ENCODE assay signal across 8 cellular contexts in the genomic region with DNA sequence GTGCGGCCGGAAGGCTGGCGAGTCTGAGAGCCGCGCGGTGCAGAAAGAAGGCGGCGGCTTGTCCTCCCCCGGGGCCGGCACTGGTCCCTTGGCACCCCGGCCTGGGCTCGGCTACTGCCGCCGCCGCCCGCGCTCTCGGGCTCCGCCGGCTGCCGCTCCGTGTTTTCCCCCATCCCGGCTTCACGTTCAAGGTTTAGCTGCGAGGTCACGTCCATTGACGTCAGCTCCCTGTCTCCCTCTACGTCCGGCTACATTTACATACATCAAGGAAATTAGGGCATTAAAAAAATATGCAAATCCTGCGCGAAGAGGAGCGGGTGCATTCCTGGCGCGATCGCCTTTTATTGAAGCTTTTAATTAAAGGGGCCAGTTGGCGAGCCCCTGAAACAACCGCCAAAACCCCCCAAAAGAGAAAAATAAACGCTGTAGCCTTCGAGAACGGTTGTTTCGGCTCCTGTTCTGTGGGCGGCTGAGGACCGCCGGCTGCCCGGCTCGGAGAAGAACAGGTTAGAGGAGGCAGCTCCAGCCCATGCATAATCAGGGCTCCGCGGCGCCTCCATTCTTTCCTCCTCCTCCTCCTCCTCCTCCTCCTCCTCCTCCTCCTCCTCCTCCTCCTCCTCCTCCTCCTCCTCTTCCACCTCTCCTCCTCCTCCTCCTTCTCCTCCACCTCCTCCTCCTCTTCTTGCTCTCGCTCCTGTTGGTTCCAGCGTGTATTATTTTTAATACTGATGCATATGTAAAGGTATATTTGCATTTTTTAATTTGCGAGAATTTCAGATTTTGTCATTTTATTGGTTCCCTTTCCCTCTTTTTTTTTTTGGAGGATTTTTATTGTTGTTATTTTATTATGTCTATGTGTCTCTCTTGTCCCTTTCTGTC.
DNase-seq lines count a peak whose midpoint lies in the region; ATAC-seq and TF ChIP-seq lines count a peak whose summit lies in the region.

No MANE protein-coding gene starts in this region.

- peaks cover 71 to 87% (median 74%) of the 10 kb centered on the region in 3 donors for H3K27me3 Mint-ChIP-seq in immature natural killer cell (ENCODE audit: low read depth in 3 of 3)
- H3K27me3 Mint-ChIP-seq in stimulated activated memory B cell treated with anti-CD40 and anti-IgM and Interleukin-4, amounts not matched to agents 10 μg/mL and 1 μg/mL and 100 μg/mL, for 72 hours: peaks cover 98% of the 10 kb centered on the region

- ATAC-seq in GM18873 (IDR thresholded peaks at IDR 0.05; ENCODE audit: low FRiP score, unreplicated experiment) (peak; percentile 48), HG03139 (IDR thresholded peaks at IDR 0.05; ENCODE audit: unreplicated experiment) (peak; percentile 33)
- ATAC-seq in stimulated activated memory B cell treated with anti-CD40 and anti-IgM and Interleukin-4, amounts not matched to agents 10 μg/mL and 1 μg/mL and 100 μg/mL, for 72 hours: peak; percentile 76

- no peak for TF ChIP-seq CTCF in astrocyte of the spinal cord (IDR thresholded peaks at IDR 0.05; ENCODE audit: low read depth, low read length)

- no peaks in the 10 kb centered on the region for H3K36me3 ChIP-seq in BLaER1

- no peaks in the 10 kb centered on the region for H3K36me3 Mint-ChIP-seq in immature natural killer cell
- H3K36me3 Mint-ChIP-seq in stimulated activated memory B cell treated with anti-CD40 and anti-IgM and Interleukin-4, amounts not matched to agents 10 μg/mL and 1 μg/mL and 100 μg/mL, for 72 hours: peaks cover 6% of the 10 kb centered on the region

- peak overlapping the region; percentile 47 for H3K4me3 ChIP-seq in BLaER1
- peak overlapping the region; percentile 55 for H3K4me3 ChIP-seq in astrocyte of the spinal cord (ENCODE audit: low read depth, low read length)

- H3K9me3 ChIP-seq in BLaER1: peaks cover 12% of the 10 kb centered on the region; the same call in 1 of the 2 replicates

- peaks cover 100% of the 10 kb centered on the region for H3K27me3 ChIP-seq in BLaER1

- peaks cover 19% of the 10 kb centered on the region for H3K4me1 ChIP-seq in BLaER1

- no peak overlapping the region for H3K27ac ChIP-seq in BLaER1

- peak overlapping the region; percentile 69 for H3K4me2 ChIP-seq in BLaER1

- in situ Hi-C loops in astrocyte of the spinal cord (cut with HindIII; ENCODE audit: low sequenced_read_pairs): loop anchor here (25.0 kb wide), 1 partner anchor 539 kb away; no protein-coding TSS in a partner anchor

- peak overlapping the region; percentile 66 to 82 (median 74) for H3K4me3 Mint-ChIP-seq in immature natural killer cell
- peak overlapping the region; percentile 77 for H3K4me3 Mint-ChIP-seq in stimulated activated memory B cell treated with anti-CD40 and anti-IgM and Interleukin-4, amounts not matched to agents 10 μg/mL and 1 μg/mL and 100 μg/mL, for 72 hours

- peaks cover 96% of the 10 kb centered on the region for H4K20me1 ChIP-seq in BLaER1

- DNase-seq in NCI-H69 (lab: John Stamatoyannopoulos, UW) (peak; percentile 90), astrocyte of the spinal cord (ENCODE audit: low read depth, low spot score) (peak; percentile 96), immature natural killer cell (peak; percentile 41 to 44 (median 42)), HuH-7 (ENCODE audit: low spot score) (no peak)

- H3K27ac Mint-ChIP-seq in immature natural killer cell: peak overlapping the region in 2 of 6 donors; percentile 24 to 78
- peak overlapping the region; percentile 57 for H3K27ac Mint-ChIP-seq in stimulated activated memory B cell treated with anti-CD40 and anti-IgM and Interleukin-4, amounts not matched to agents 10 μg/mL and 1 μg/mL and 100 μg/mL, for 72 hours

- peaks cover 35 to 42% of the 10 kb centered on the region in 2 donors for H3K4me1 Mint-ChIP-seq in immature natural killer cell
- peaks cover 37% of the 10 kb centered on the region for H3K4me1 Mint-ChIP-seq in stimulated activated memory B cell treated with anti-CD40 and anti-IgM and Interleukin-4, amounts not matched to agents 10 μg/mL and 1 μg/mL and 100 μg/mL, for 72 hours

- peaks cover 0 to 46% (median 8%) of the 10 kb centered on the region in 6 donors for H3K9me3 Mint-ChIP-seq in immature natural killer cell
- peaks cover 9% of the 10 kb centered on the region for H3K9me3 Mint-ChIP-seq in stimulated activated memory B cell treated with anti-CD40 and anti-IgM and Interleukin-4, amounts not matched to agents 10 μg/mL and 1 μg/mL and 100 μg/mL, for 72 hours

- H3K9ac ChIP-seq in BLaER1: no peak overlapping the region
